In genomic region chr1:115768549-115768948, GRCh38 we compare ENCODE assay signal across 28 cellular contexts. TPM values are rescaled to one million over a fixed set of nuclear protein-coding genes. Genes with fewer than 3 reads are reported as not detected.
DNase-seq lines count a peak whose midpoint lies in the region; ATAC-seq and TF ChIP-seq lines count a peak whose summit lies in the region.
"Had no signal": no experiment of that assay in that cellular context is flagged by ENCODE, and none has a peak within 500 bp of the region (broad histone marks: within the 10 kb centered on the region; RNA-seq: fewer than 3 reads in every experiment).

Gene CASQ2, minus strand, starts transcription at chr1:115768714. Its CDS starts 173 bp downstream, at chr1:115768541.

- H3K36me3 ChIP-seq in esophagus muscularis mucosa (no peaks in the 10 kb centered on the region), left ventricle myocardium inferior (no peaks in the 10 kb centered on the region), psoas muscle (ENCODE audit: insufficient read depth in 1 of 2, low read depth in 1 of 2) (no peaks in the 10 kb centered on the region), urinary bladder (ENCODE audit: insufficient read depth) (no peaks in the 10 kb centered on the region)
- H3K36me3 ChIP-seq: BLaER1, brain microvascular endothelial cell, left lung, pancreas, thyroid gland had no signal

- H3K4me3 ChIP-seq in esophagus muscularis mucosa (peak within 1 kb of the TSS; percentile 45 to 56 (median 50)), left ventricle myocardium inferior (peak within 1 kb of the TSS; percentile 67), psoas muscle (peak within 1 kb of the TSS; percentile 66), urinary bladder (ENCODE audit: low read depth, low read length) (no peak within 1 kb of the TSS)
- H3K4me3 ChIP-seq: BLaER1, left lung, pancreas, thyroid gland had no signal

- H3K4me1 ChIP-seq in esophagus muscularis mucosa (peaks cover 20 to 61% (median 36%) of the 10 kb centered on the region in 4 donors), left ventricle myocardium inferior (peaks cover 37% of the 10 kb centered on the region), psoas muscle (peaks cover 51% of the 10 kb centered on the region), urinary bladder (ENCODE audit: insufficient read depth) (no peaks in the 10 kb centered on the region)
- H3K4me1 ChIP-seq: BLaER1, left lung, pancreas had no signal

- TF ChIP-seq CTCF in esophagus muscularis mucosa (IDR thresholded peaks at IDR 0.05) (no peak), left ventricle myocardium inferior (IDR thresholded peaks at IDR 0.05; ENCODE audit: borderline replicate concordance) (no peak), psoas muscle (IDR thresholded peaks at IDR 0.05) (no peak)

- no peak for TF ChIP-seq POLR2A in esophagus muscularis mucosa (IDR thresholded peaks at IDR 0.05; ENCODE audit: low read depth)

- ATAC-seq in psoas muscle, result peak; percentile 79 to 86 (median 82)
- ATAC-seq in GM19324 (IDR thresholded peaks at IDR 0.05; ENCODE audit: low FRiP score, unreplicated experiment), result no peak
- ATAC-seq: activated T-cell treated with anti-CD3 and anti-CD28 coated beads, Interleukin-2, amount 50 U/mL, for 72 hours; esophagus mucosa; left lung; Panc1; pancreas had no signal

- WGBS in esophagus muscularis mucosa, result 60% methylated on average over 8 of the region's 8 CpGs
- 18 to 41% (median 20%) methylated on average over 8 of the region's 8 CpGs for WGBS in psoas muscle, 3 donors
- WGBS in urinary bladder, result 61% methylated on average over 8 of the region's 8 CpGs

- no peaks in the 10 kb centered on the region for H3K9me3 ChIP-seq in esophagus muscularis mucosa
- no peaks in the 10 kb centered on the region for H3K9me3 ChIP-seq in left ventricle myocardium inferior (replicated peaks)
- no peaks in the 10 kb centered on the region for H3K9me3 ChIP-seq in psoas muscle
- H3K9me3 ChIP-seq: BLaER1, left lung, pancreas, thyroid gland had no signal

- intact Hi-C loops in esophagus muscularis mucosa (cut with DNase I) (loop anchor here (10.0 kb wide), 1 partner anchor 634 kb away; no protein-coding TSS in a partner anchor), left ventricle myocardium inferior (cut with micrococcal nuclease) (loop anchor here (10.0 kb wide), 1 partner anchor 54 kb away; no protein-coding TSS in a partner anchor), psoas muscle (cut with DNase I) (no loop called here)

- H3K27ac ChIP-seq in esophagus muscularis mucosa (replicated peaks in 1 of 4) (peak within 1 kb of the TSS; percentile 78 to 86 (median 83)), left ventricle myocardium inferior (replicated peaks) (peak within 1 kb of the TSS; percentile 92), psoas muscle (peak within 1 kb of the TSS; percentile 91), urinary bladder (ENCODE audit: low read depth) (no peak within 1 kb of the TSS)
- H3K27ac ChIP-seq: BLaER1, brain microvascular endothelial cell, left lung, pancreas had no signal

- DNase-seq in esophagus muscularis mucosa (ENCODE audit: extremely low spot score), result peak; percentile 91
- peak; percentile 75 for DNase-seq in left ventricle myocardium inferior
- peak; percentile 26 to 73 for DNase-seq in psoas muscle
- DNase-seq in NCI-H1417 treated with DMSO at 0.1 percent for 48 hours (lab: John Stamatoyannopoulos, UW), result no peak
- no peak for DNase-seq in mucosa of gallbladder (ENCODE audit: low spot score)
- DNase-seq: activated naive CD4-positive, alpha-beta T cell treated with Interleukin-2 at 50 U/mL for 16 hours; activated T-cell treated with anti-CD3 and anti-CD28 coated beads, Interleukin-2, amount 50 U/mL, for 72 hours; brain microvascular endothelial cell; foreskin melanocyte; H7; hypothalamus; left lung; NCI-H1048; NCI-H1930; NCI-H69; nephron progenitor cell; pancreas; SIG-M5; stimulated activated naive CD4-positive, alpha-beta T cell; SW 1271; T-helper 9 cell; thyroid gland had no signal

- no peak for TF ChIP-seq EP300 in esophagus muscularis mucosa (IDR thresholded peaks at IDR 0.05)

- H3K27me3 ChIP-seq in esophagus muscularis mucosa, result no peaks in the 10 kb centered on the region
- no peaks in the 10 kb centered on the region for H3K27me3 ChIP-seq in left ventricle myocardium inferior (ENCODE audit: low read depth)
- no peaks in the 10 kb centered on the region for H3K27me3 ChIP-seq in psoas muscle (ENCODE audit: insufficient read depth in 3 of 3, low read length in 2 of 3)
- H3K27me3 ChIP-seq: BLaER1, brain microvascular endothelial cell, left lung, pancreas, thyroid gland had no signal

RNA-seq across cellular contexts. Expression of gene CASQ2, which starts in this region (rescaled TPM):
- total RNA-seq in esophagus muscularis mucosa (100 to 1,000 TPM in 3 of 4 donors, 10 to 100 TPM in 1; 95.6 to 138 (median 108) TPM), left ventricle myocardium inferior (1,110 TPM), psoas muscle (100 to 1,000 TPM in 2 of 4 donors, 10 to 100 TPM in 2; 56.4 to 271 (median 148) TPM), urinary bladder (75.2 TPM), mucosa of gallbladder (3.9 TPM)
- polyA plus RNA-seq in psoas muscle (10 to 100 TPM; 68.3 to 85.0 (median 84.0) TPM), urinary bladder (111 TPM)
- total RNA-seq: activated T-cell treated with anti-CD3 and anti-CD28 coated beads, Interleukin-2, amount 50 U/mL, for 72 hours had no signal
- polyA plus RNA-seq: IgD-negative memory B cell had no signal

Comparison
In these comparisons a context has a peak if more than half of its experiments do, and no peak if none do; other contexts are left out.
1. RNA of gene CASQ2 (total RNA-seq): 1,110 TPM in left ventricle myocardium inferior (single experiment), 56.4 to 271 TPM in psoas muscle, 95.6 to 138 TPM in esophagus muscularis mucosa and 75.2 TPM in urinary bladder (single experiment); 3.9 TPM in mucosa of gallbladder (single experiment); every median in the first group is over 10 times any median in the second.
2. DNase-seq: peak in esophagus muscularis mucosa (single experiment), left ventricle myocardium inferior (single experiment) and psoas muscle (2 of 2); none in NCI-H1417 treated with DMSO at 0.1 percent for 48 hours (single experiment) and mucosa of gallbladder (single experiment).
3. intact Hi-C loops: an anchor here in esophagus muscularis mucosa (10.0 kb wide) and left ventricle myocardium inferior (10.0 kb wide); none called in psoas muscle.